ENCODE assay signal across 8 cellular contexts in the genomic region with DNA sequence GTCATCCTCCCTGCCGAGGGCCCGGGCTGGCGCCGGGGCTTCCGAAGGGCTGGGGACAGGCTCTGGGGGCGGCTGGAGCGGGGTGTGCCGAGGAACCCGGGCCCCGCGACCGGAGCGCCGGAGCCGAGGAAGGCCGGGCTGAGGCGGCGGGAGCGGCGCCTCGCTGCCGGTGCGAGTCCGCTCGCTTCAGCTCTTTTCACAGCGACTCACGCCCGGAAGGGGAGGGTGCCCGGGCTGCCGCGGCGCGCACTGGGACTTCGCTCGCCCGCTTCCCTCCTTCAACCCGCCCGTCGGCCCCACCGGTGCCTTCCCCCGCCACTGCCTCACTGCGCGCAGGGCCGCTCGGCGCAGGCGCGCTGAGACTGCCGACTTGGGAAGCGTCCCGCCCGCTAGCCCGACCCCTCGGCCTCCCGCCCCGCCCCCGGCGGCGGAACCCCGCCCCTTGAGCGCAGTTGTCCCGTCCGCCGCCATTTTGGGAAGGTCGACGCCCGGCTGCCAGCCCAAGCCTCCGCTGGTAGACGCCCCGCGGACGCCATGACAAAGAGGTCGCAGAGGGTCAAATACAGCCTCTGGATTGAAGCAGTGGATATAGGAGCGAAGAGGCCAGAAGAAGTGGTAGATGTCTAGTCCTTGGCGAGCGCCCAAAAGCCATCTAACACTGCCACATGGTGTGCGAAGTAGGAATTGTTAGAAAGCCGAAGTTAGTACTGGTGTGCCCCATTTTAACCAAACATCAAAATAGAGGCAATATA. TPM values are rescaled to one million over a fixed set of nuclear protein-coding genes. Genes with fewer than 3 reads are reported as not detected.
A peak's percentile ranks its signal among the peaks of the same experiment; 100 is the strongest.
DNase-seq lines count a peak whose midpoint lies in the region; FAIRE-seq and TF ChIP-seq lines count a peak whose summit lies in the region.

A gene with protein sequence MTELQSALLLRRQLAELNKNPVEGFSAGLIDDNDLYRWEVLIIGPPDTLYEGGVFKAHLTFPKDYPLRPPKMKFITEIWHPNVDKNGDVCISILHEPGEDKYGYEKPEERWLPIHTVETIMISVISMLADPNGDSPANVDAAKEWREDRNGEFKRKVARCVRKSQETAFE (minus strand): TSS at position 364 of the 752 bp plus-strand sequence. CDS start 359 bp downstream, at position 5.

- DNase-seq in GM04503 (ENCODE audit: low read depth) (peak; percentile 71), MV-4-11 (lab: John Stamatoyannopoulos, UW) (peak; percentile 97), SK-MEL-5 (ENCODE audit: low read depth, low spot score) (peak; percentile 99), frontal cortex (ENCODE audit: low spot score in 2 of 2) (peak; percentile 96), superior temporal gyrus (ENCODE audit: extremely low spot score) (peak; percentile 95)
- peak; percentile 99 for DNase-seq in activated naive CD4-positive, alpha-beta T cell treated with Interleukin-2 at 50 U/mL for 16 hours

- H3K27me3 ChIP-seq in neutrophil = no peaks in the 10 kb centered on the region

- POLR2A ChIA-PET in HEK293 (lab: Yijun Ruan, JAX) = interaction anchor here (0.6 to 1.9 kb wide), 12 partner anchors 9 to 439 kb away, joined by 3 to 9 read pairs (median 3); partner anchors contain the start of genes ANKFY1, CYB5D2 and ZZEF1

- FAIRE-seq in frontal cortex (lab: Jason Lieb, UNC) = no peak

- H3K36me3 ChIP-seq in HEK293 (ENCODE audit: control insufficient read depth in 2 of 2, insufficient read depth in 1 of 2, low read length in 2 of 2) = peaks cover 0 to 3% of the 10 kb centered on the region in 2 experiments; a peak in 1 of 3 replicates
- H3K36me3 ChIP-seq in neutrophil = peaks cover 9% of the 10 kb centered on the region

- peak; percentile 77; the same call in 1 of the 2 replicates for TF ChIP-seq CTCF in HEK293 (tag by site-specific recombination; IDR thresholded peaks at IDR 0.05)
- TF ChIP-seq CTCF in neutrophil (IDR thresholded peaks at IDR 0.05) = peak; percentile 72

- no peaks in the 10 kb centered on the region for H3K9me3 ChIP-seq in HEK293 (ENCODE audit: control insufficient read depth, insufficient read depth, low read depth, low read length)
- no peaks in the 10 kb centered on the region for H3K9me3 ChIP-seq in neutrophil

- in situ Hi-C loops in SK-MEL-5 (cut with HindIII; ENCODE audit: low pct_unique_long_range_greater_than_20kb, low sequenced_read_pairs) = no loop called here

- CTCF ChIA-PET in HEK293 (lab: Yijun Ruan, JAX) = interaction anchor here (0.6 to 1.3 kb wide), 9 partner anchors 46 to 168 kb away, joined by 3 to 11 read pairs (median 4); no protein-coding TSS in a partner anchor

- H3K4me3 ChIP-seq in HEK293 (ENCODE audit: low read depth, low read length) (peak within 1 kb of the TSS; percentile 95), neutrophil (ENCODE audit: low read depth in 1 of 2, low read length in 1 of 2) (peak within 1 kb of the TSS; percentile 90 to 95)

- H3K4me1 ChIP-seq in HEK293 (ENCODE audit: control insufficient read depth, insufficient read depth, low read length) (peaks cover 5% of the 10 kb centered on the region), neutrophil (ENCODE audit: control insufficient read depth in 1 of 2, insufficient read depth in 1 of 2, low read depth in 1 of 2, low read length in 1 of 2) (peaks cover 28% of the 10 kb centered on the region in 2 experiments)

- H3K27ac ChIP-seq in HEK293 (ENCODE audit: extremely low read depth, low read depth, low read length) (peak within 1 kb of the TSS; percentile 98), neutrophil (peak within 1 kb of the TSS; percentile 97)

TF ChIP-seq in HEK293, 187 proteins besides CTCF, POLR2A, EP300 and RAD21 (continues in another document):
- no peak for TF ChIP-seq ZNF707 (tag by site-specific recombination; IDR thresholded peaks at IDR 0.05)
- TF ChIP-seq ZNF112 (tag by site-specific recombination; IDR thresholded peaks at IDR 0.05) = no peak
- TF ChIP-seq ZNF530 (tag by site-specific recombination; IDR thresholded peaks at IDR 0.05; ENCODE audit: low read depth) = no peak
- TF ChIP-seq ZNF548 (tag by site-specific recombination; IDR thresholded peaks at IDR 0.05) = no peak
- TF ChIP-seq ZNF571 (tag by site-specific recombination; IDR thresholded peaks at IDR 0.05) = no peak
- TF ChIP-seq, protein P1, sequence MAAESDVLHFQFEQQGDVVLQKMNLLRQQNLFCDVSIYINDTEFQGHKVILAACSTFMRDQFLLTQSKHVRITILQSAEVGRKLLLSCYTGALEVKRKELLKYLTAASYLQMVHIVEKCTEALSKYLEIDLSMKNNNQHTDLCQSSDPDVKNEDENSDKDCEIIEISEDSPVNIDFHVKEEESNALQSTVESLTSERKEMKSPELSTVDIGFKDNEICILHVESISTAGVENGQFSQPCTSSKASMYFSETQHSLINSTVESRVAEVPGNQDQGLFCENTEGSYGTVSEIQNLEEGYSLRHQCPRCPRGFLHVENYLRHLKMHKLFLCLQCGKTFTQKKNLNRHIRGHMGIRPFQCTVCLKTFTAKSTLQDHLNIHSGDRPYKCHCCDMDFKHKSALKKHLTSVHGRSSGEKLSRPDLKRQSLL (tag by site-specific recombination; IDR thresholded peaks at IDR 0.05) = peak; percentile 10; the same call in 1 of the 2 replicates
- TF ChIP-seq ZSCAN5A (tag by site-specific recombination; IDR thresholded peaks at IDR 0.05) = 0 out of 2 replicates have a peak, but pooled peaks have one; percentile 17
- TF ChIP-seq, protein P2, sequence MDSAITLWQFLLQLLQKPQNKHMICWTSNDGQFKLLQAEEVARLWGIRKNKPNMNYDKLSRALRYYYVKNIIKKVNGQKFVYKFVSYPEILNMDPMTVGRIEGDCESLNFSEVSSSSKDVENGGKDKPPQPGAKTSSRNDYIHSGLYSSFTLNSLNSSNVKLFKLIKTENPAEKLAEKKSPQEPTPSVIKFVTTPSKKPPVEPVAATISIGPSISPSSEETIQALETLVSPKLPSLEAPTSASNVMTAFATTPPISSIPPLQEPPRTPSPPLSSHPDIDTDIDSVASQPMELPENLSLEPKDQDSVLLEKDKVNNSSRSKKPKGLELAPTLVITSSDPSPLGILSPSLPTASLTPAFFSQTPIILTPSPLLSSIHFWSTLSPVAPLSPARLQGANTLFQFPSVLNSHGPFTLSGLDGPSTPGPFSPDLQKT (IDR thresholded peaks at IDR 0.05; ENCODE audit: borderline replicate concordance, low read depth, low read length) = no peak
- no peak for TF ChIP-seq FEZF1 (tag by site-specific recombination; IDR thresholded peaks at IDR 0.05)
- TF ChIP-seq YY1 (tag by site-specific recombination; IDR thresholded peaks at IDR 0.05) = peak; percentile 98
- TF ChIP-seq, protein P3, sequence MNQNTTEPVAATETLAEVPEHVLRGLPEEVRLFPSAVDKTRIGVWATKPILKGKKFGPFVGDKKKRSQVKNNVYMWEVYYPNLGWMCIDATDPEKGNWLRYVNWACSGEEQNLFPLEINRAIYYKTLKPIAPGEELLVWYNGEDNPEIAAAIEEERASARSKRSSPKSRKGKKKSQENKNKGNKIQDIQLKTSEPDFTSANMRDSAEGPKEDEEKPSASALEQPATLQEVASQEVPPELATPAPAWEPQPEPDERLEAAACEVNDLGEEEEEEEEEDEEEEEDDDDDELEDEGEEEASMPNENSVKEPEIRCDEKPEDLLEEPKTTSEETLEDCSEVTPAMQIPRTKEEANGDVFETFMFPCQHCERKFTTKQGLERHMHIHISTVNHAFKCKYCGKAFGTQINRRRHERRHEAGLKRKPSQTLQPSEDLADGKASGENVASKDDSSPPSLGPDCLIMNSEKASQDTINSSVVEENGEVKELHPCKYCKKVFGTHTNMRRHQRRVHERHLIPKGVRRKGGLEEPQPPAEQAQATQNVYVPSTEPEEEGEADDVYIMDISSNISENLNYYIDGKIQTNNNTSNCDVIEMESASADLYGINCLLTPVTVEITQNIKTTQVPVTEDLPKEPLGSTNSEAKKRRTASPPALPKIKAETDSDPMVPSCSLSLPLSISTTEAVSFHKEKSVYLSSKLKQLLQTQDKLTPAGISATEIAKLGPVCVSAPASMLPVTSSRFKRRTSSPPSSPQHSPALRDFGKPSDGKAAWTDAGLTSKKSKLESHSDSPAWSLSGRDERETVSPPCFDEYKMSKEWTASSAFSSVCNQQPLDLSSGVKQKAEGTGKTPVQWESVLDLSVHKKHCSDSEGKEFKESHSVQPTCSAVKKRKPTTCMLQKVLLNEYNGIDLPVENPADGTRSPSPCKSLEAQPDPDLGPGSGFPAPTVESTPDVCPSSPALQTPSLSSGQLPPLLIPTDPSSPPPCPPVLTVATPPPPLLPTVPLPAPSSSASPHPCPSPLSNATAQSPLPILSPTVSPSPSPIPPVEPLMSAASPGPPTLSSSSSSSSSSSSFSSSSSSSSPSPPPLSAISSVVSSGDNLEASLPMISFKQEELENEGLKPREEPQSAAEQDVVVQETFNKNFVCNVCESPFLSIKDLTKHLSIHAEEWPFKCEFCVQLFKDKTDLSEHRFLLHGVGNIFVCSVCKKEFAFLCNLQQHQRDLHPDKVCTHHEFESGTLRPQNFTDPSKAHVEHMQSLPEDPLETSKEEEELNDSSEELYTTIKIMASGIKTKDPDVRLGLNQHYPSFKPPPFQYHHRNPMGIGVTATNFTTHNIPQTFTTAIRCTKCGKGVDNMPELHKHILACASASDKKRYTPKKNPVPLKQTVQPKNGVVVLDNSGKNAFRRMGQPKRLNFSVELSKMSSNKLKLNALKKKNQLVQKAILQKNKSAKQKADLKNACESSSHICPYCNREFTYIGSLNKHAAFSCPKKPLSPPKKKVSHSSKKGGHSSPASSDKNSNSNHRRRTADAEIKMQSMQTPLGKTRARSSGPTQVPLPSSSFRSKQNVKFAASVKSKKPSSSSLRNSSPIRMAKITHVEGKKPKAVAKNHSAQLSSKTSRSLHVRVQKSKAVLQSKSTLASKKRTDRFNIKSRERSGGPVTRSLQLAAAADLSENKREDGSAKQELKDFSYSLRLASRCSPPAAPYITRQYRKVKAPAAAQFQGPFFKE (tag by site-specific recombination; IDR thresholded peaks at IDR 0.05; ENCODE audit: borderline replicate concordance) = no peak
- TF ChIP-seq ZFHX2 (tag by site-specific recombination; conservative IDR thresholded peaks at IDR 0.05) = no peak; the same call in 1 of the 2 replicates

RNA-seq across cellular contexts. Expression of the gene that starts here (rescaled TPM):
- 54.0 and 57.0 TPM in 2 replicates for total RNA-seq in SK-MEL-5 (2014; rRNA removed; shearing (Covaris generic))
- 58.3 and 61.2 TPM in 2 replicates for polyA plus RNA-seq in SK-MEL-5 (2015; cell fraction: cytosol; rRNA removed)
- 19.6 and 22.2 TPM in 2 replicates for polyA plus RNA-seq in SK-MEL-5 (2015; cell fraction: nucleus; rRNA removed)
- 45.7 TPM for total RNA-seq in frontal cortex

Comparison
In these comparisons a context has a peak if more than half of its experiments do, and no peak if none do; other contexts are left out.
1. Peak in every context shown above with its lines: DNase-seq, H3K4me3 ChIP-seq and H3K27ac ChIP-seq.